ENCODE assay signal across 1 cellular context in the genomic region with DNA sequence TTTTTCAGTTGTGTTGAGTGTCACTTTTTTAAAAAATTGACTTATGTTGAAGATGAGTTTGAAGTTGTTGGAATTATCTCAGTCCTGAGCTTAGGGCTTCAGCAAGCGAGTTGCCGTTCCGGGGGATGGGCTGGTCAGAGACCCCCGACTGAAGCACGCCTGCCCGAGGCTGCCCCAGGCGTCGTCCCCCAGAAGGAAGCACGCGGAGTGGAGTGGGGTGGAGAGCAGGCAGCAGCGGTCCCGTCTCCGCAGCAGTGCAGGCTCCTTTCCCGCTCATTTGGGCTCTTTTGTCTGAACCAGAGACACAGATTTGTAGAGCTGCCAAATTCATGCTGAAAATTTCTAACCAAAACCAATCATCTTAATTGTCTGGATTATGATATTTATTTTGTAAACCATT.
TF ChIP-seq lines count a peak whose summit lies in the region.

No MANE protein-coding gene starts in this region.

TF ChIP-seq in H1, 55 proteins besides CTCF, POLR2A, EP300 and RAD21:
- TF ChIP-seq KDM4A (IDR thresholded peaks at IDR 0.05; ENCODE audit: low read depth, low read length, severe bottlenecking): no peak
- no peak for TF ChIP-seq SP1 (IDR thresholded peaks at IDR 0.05; ENCODE audit: low read depth, low read length)
- TF ChIP-seq GABPA (IDR thresholded peaks at IDR 0.05; ENCODE audit: borderline replicate concordance, insufficient read depth, low read length): no peak
- TF ChIP-seq GTF2F1 (IDR thresholded peaks at IDR 0.05; ENCODE audit: borderline replicate concordance, low read depth, low read length): no peak
- TF ChIP-seq, protein P1, sequence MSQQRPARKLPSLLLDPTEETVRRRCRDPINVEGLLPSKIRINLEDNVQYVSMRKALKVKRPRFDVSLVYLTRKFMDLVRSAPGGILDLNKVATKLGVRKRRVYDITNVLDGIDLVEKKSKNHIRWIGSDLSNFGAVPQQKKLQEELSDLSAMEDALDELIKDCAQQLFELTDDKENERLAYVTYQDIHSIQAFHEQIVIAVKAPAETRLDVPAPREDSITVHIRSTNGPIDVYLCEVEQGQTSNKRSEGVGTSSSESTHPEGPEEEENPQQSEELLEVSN (IDR thresholded peaks at IDR 0.05): peak; percentile 58
- no peak for TF ChIP-seq CREB1 (IDR thresholded peaks at IDR 0.05)
- no peak for TF ChIP-seq SIX5 (IDR thresholded peaks at IDR 0.05; ENCODE audit: low read depth, low read length)
